Comparison of ENCODE assay signal across 11 cellular contexts in genomic region chr12:13197526-13198141, GRCh38. TPM values are rescaled to one million over a fixed set of nuclear protein-coding genes. Genes with fewer than 3 reads are reported as not detected.
A peak's percentile ranks its signal among the peaks of the same experiment; 100 is the strongest.
DNase-seq lines count a peak whose midpoint lies in the region; ATAC-seq and TF ChIP-seq lines count a peak whose summit lies in the region.
"Had no signal": no experiment of that assay in that cellular context is flagged by ENCODE, and none has a peak within 500 bp of the region (broad histone marks: within the 10 kb centered on the region; RNA-seq: fewer than 3 reads in every experiment).

No MANE protein-coding gene starts in this region.

- no peaks in the 10 kb centered on the region for H3K9me3 ChIP-seq in skeletal muscle satellite cell (replicated peaks; ENCODE audit: low read length)

- H3F3A ChIP-seq in GM23338 (replicated peaks; ENCODE audit: low read depth), result no peaks in the 10 kb centered on the region

- CTCF ChIA-PET in WTC11 (lab: Charles Lee), result interaction anchor here (0.5 to 1.4 kb wide), 3 partner anchors 15 to 281 kb away, joined by 3 to 5 read pairs (median 3); no protein-coding TSS in a partner anchor

- no peak overlapping the region for H3K4me3 Mint-ChIP-seq in GM23338
- no peak overlapping the region for H3K4me3 Mint-ChIP-seq in WTC11

- DNase-seq in GM23338 (ENCODE audit: low spot score), result peak; percentile 32
- no peak for DNase-seq in WTC11 (ENCODE audit: low spot score)
- DNase-seq in foreskin fibroblast, result peak in 1 of 2 donors; percentile 83
- no peak for DNase-seq in DMS 273 treated with DMSO at 0.1 percent for 48 hours (lab: John Stamatoyannopoulos, UW)
- DNase-seq in G401 (ENCODE audit: low spot score), result no peak
- no peak for DNase-seq in NCI-H774 (lab: John Stamatoyannopoulos, UW)
- DNase-seq: activated CD8-positive, alpha-beta memory T cell treated with anti-CD3 and anti-CD28 coated beads for 24 hours; Karpas-422 had no signal

- H3K79me2 ChIP-seq in GM23338 (replicated peaks; ENCODE audit: insufficient read depth), result no peaks in the 10 kb centered on the region

- no peak overlapping the region for H2AFZ ChIP-seq in GM23338

- peaks cover 33% of the 10 kb centered on the region for H3K4me1 ChIP-seq in GM23338 (ENCODE audit: insufficient read depth)
- H3K4me1 ChIP-seq in skeletal muscle satellite cell (ENCODE audit: control insufficient read depth, insufficient read depth, low read length), result peaks cover 57% of the 10 kb centered on the region

- H4K20me1 ChIP-seq in GM23338 (replicated peaks; ENCODE audit: insufficient read depth), result no peaks in the 10 kb centered on the region

- H3K27ac ChIP-seq in GM23338 (ENCODE audit: low read depth), result 0 out of 2 replicates have a peak overlapping the region, but pooled peaks have one; percentile 41

- POLR2A ChIA-PET in WTC11 (lab: Charles Lee), result no interaction called here

- H3K4me3 ChIP-seq in GM23338 (no peak overlapping the region), foreskin fibroblast (ENCODE audit: low read depth in 1 of 2, low read length in 2 of 2) (peak overlapping the region; percentile 87 to 89), skeletal muscle satellite cell (ENCODE audit: low read length) (peak overlapping the region; percentile 82)

- H3K36me3 ChIP-seq in GM23338 (ENCODE audit: insufficient read depth) (no peaks in the 10 kb centered on the region), skeletal muscle satellite cell (ENCODE audit: insufficient read depth, low read length) (peaks cover 40% of the 10 kb centered on the region)

- no peaks in the 10 kb centered on the region for H3K27me3 ChIP-seq in GM23338 (ENCODE audit: insufficient read depth)
- no peaks in the 10 kb centered on the region for H3K27me3 ChIP-seq in skeletal muscle satellite cell (ENCODE audit: control insufficient read depth, insufficient read depth, low read length)

- H3K9ac ChIP-seq in skeletal muscle satellite cell (ENCODE audit: low read depth, low read length), result peak overlapping the region; percentile 98

- H3K36me3 Mint-ChIP-seq in GM23338 (ENCODE audit: low read depth) (no peaks in the 10 kb centered on the region), WTC11 (no peaks in the 10 kb centered on the region)
- H3K36me3 Mint-ChIP-seq: memory B cell had no signal

- peaks cover 16% of the 10 kb centered on the region for H3K27me3 Mint-ChIP-seq in GM23338 (ENCODE audit: insufficient read depth, low read depth, poor library complexity)
- peaks cover 7% of the 10 kb centered on the region for H3K27me3 Mint-ChIP-seq in WTC11 (ENCODE audit: low read depth)

- no peak overlapping the region for H3K4me2 ChIP-seq in GM23338
- H3K4me2 ChIP-seq in skeletal muscle satellite cell (ENCODE audit: low read length), result peak overlapping the region; percentile 93

- ATAC-seq in GM23338 (no peak; the same call in 2 of the 3 replicates), WTC11 (no peak), HG03025 (IDR thresholded peaks at IDR 0.05; ENCODE audit: low FRiP score, unreplicated experiment) (no peak)

- TF ChIP-seq CTCF in GM23338 (conservative IDR thresholded peaks at IDR 0.05; ENCODE audit: low read depth in 2 of 2), result no peak
- no peak for TF ChIP-seq CTCF in WTC11 (IDR thresholded peaks at IDR 0.05)
- TF ChIP-seq CTCF in foreskin fibroblast (IDR thresholded peaks at IDR 0.05; ENCODE audit: low read depth, low read length), result no peak

- peaks cover 48% of the 10 kb centered on the region for H3K4me1 Mint-ChIP-seq in GM23338
- peaks cover 70% of the 10 kb centered on the region for H3K4me1 Mint-ChIP-seq in WTC11

- H3K9me3 Mint-ChIP-seq in GM23338 (no peaks in the 10 kb centered on the region), WTC11 (no peaks in the 10 kb centered on the region)
- H3K9me3 Mint-ChIP-seq: memory B cell had no signal

- H3K27ac Mint-ChIP-seq in GM23338, result no peak overlapping the region
- peak overlapping the region; percentile 31; the same call in 1 of the 2 replicates for H3K27ac Mint-ChIP-seq in WTC11
- H3K27ac Mint-ChIP-seq: memory B cell had no signal

- peaks cover 4% of the 10 kb centered on the region; the same call in 1 of the 2 replicates for H3K9me2 ChIP-seq in GM23338 (ENCODE audit: insufficient read depth)

- in situ Hi-C loops in G401 (cut with HindIII; ENCODE audit: low sequenced_read_pairs), result no loop called here

TF ChIP-seq in GM23338, 12 proteins besides CTCF, POLR2A, EP300 and RAD21 (continues in another document):
- no peak for TF ChIP-seq JUNB (IDR thresholded peaks at IDR 0.05; ENCODE audit: unreplicated experiment)

TF ChIP-seq in WTC11, 78 proteins besides CTCF, POLR2A, EP300 and RAD21:
- TF ChIP-seq STAT6 (CRISPR knock-in tag; conservative IDR thresholded peaks at IDR 0.05; ENCODE audit: low read depth) (no peak), ZSCAN18 (CRISPR knock-in tag; IDR thresholded peaks at IDR 0.05) (no peak), FOXP4 (CRISPR knock-in tag; IDR thresholded peaks at IDR 0.05) (no peak), SOX15 (CRISPR knock-in tag; IDR thresholded peaks at IDR 0.05) (no peak)
TF ChIP-seq in WTC11: peak in this region for 0.

RNA-seq across cellular contexts. Expression of gene EMP1, which starts 1.1 kb away (rescaled TPM):
- 0.07 TPM in 1 of 2 replicates, not detected in the other for total RNA-seq in GM23338 (2014; rRNA removed; shearing (Covaris generic))
- 0.39 and 1.1 TPM in 2 replicates for polyA plus RNA-seq in GM23338 (2016; fragmentation: Nextera tagmentation; extraction: Ambion mirVana)
- 0.66 to 1.4 TPM (median 1.4 TPM) in 3 replicates for total RNA-seq in WTC11 (2021)
- 216 and 411 TPM in 2 replicates for total RNA-seq in skeletal muscle satellite cell (2012; rRNA removed)
- 607 and 806 TPM in 2 replicates for total RNA-seq in G401 (2014; rRNA removed; shearing (Covaris generic))

Comparison
In these comparisons a context has a peak if more than half of its experiments do, and no peak if none do; other contexts are left out.
1. RNA of gene EMP1, which starts 1.1 kb away (total RNA-seq): 607 to 806 TPM in G401; 0.66 to 1.4 TPM in WTC11 and 0.07 TPM in GM23338; every median in the first group is over 100 times any median in the second.